ENCODE assay signal across 23 cellular contexts in the genomic region with DNA sequence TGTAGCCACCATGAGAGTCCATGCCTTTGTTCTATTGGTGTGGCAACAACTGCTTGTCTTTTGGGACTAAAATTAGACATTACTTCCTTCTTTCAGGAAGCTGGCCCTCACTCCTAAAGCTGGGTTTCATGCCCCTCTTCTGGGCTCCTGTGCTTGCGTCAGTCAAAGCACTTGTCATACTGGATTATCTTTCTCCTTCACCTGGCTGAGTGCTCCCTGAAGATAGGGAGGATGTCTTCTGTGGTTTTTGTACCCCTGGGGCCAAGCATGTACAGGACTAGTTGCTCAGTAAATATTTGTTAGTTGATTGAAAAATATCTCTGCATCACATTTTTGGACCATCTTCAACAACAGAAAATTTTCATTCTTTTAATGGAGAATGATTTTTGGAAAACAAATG.
"Had no signal": no experiment of that assay in that cellular context is flagged by ENCODE, and none has a peak within 500 bp of the region (broad histone marks: within the 10 kb centered on the region; RNA-seq: fewer than 3 reads in every experiment).

No MANE protein-coding gene starts in this region.

- DNase-seq: activated CD4-positive, alpha-beta memory T cell treated with anti-CD3 and anti-CD28 coated beads for 36 hours; activated CD4-positive, alpha-beta T cell treated with anti-CD3 and anti-CD28 coated beads, Interleukin-2, amount 10 ng/mL, durations not matched to agents 7 days and 5 days; activated CD4-positive, CD25-positive, alpha-beta regulatory T cell; activated CD8-positive, alpha-beta memory T cell treated with anti-CD3 and anti-CD28 coated beads for 24 hours; activated gamma-delta T cell; activated naive CD4-positive, alpha-beta T cell treated with anti-CD3 and anti-CD28 coated beads for 36 hours; activated naive CD8-positive, alpha-beta T cell treated with anti-CD3 and anti-CD28 coated beads for 36 hours; activated T-cell treated with anti-CD3 and anti-CD28 coated beads, Interleukin-2, amount 50 U/mL, for 4 hours; cerebellar nuclear complex; Karpas-422; MM.1S; NCI-H1105; NCI-H1436; NCI-H1694 treated with DMSO at 0.1 percent for 48 hours; NCI-H2029 treated with DMSO at 0.1 percent for 48 hours; NCI-H510A treated with DMSO at 0.1 percent for 48 hours; NCI-H69; NK-92 treated with Interleukin-12 subunit alpha and Interleukin-12 subunit beta, amount 100 ng/mL, for 24 hours; PC-9; SHP77 treated with DMSO at 0.1 percent for 48 hours; T-helper 9 cell had no signal

- H3K27me3 Mint-ChIP-seq: activated CD4-positive, alpha-beta memory T cell treated with anti-CD3 and anti-CD28 coated beads for 36 hours; activated CD4-positive, alpha-beta T cell treated with anti-CD3 and anti-CD28 coated beads, Interleukin-2, amount 10 ng/mL, durations not matched to agents 7 days and 5 days; activated naive CD8-positive, alpha-beta T cell treated with anti-CD3 and anti-CD28 coated beads for 36 hours had no signal

- ATAC-seq: activated T-cell treated with anti-CD3 and anti-CD28 coated beads, Interleukin-2, amount 50 U/mL, for 4 hours had no signal

- H3K9me3 Mint-ChIP-seq: activated CD4-positive, alpha-beta memory T cell treated with anti-CD3 and anti-CD28 coated beads for 36 hours; activated CD4-positive, alpha-beta T cell treated with anti-CD3 and anti-CD28 coated beads, Interleukin-2, amount 10 ng/mL, durations not matched to agents 7 days and 5 days; activated naive CD4-positive, alpha-beta T cell treated with anti-CD3 and anti-CD28 coated beads for 36 hours; activated naive CD8-positive, alpha-beta T cell treated with anti-CD3 and anti-CD28 coated beads for 36 hours; activated T-cell treated with anti-CD3 and anti-CD28 coated beads, Interleukin-2, amount 50 U/mL, for 4 hours; T-helper 1 cell treated with Interleukin-12 subunit alpha and Interleukin-12 subunit beta and Interleukin-4 antibody, amounts not matched to agents 30 μg/mL and 1 μg/mL, for 36 hours had no signal

- H3K4me2 ChIP-seq: PC-9 had no signal

- H3K4me3 Mint-ChIP-seq: activated CD4-positive, alpha-beta memory T cell treated with anti-CD3 and anti-CD28 coated beads for 36 hours; activated CD4-positive, alpha-beta T cell treated with anti-CD3 and anti-CD28 coated beads, Interleukin-2, amount 10 ng/mL, durations not matched to agents 7 days and 5 days; activated naive CD4-positive, alpha-beta T cell treated with anti-CD3 and anti-CD28 coated beads for 36 hours; activated naive CD8-positive, alpha-beta T cell treated with anti-CD3 and anti-CD28 coated beads for 36 hours; activated T-cell treated with anti-CD3 and anti-CD28 coated beads, Interleukin-2, amount 50 U/mL, for 4 hours; T-helper 1 cell treated with Interleukin-12 subunit alpha and Interleukin-12 subunit beta and Interleukin-4 antibody, amounts not matched to agents 30 μg/mL and 1 μg/mL, for 36 hours had no signal

- H3K4me1 Mint-ChIP-seq: activated CD4-positive, alpha-beta T cell treated with anti-CD3 and anti-CD28 coated beads, Interleukin-2, amount 10 ng/mL, durations not matched to agents 7 days and 5 days; activated naive CD8-positive, alpha-beta T cell treated with anti-CD3 and anti-CD28 coated beads for 36 hours had no signal

- H3K4me3 ChIP-seq: PC-9 had no signal

- H3K27ac ChIP-seq: PC-9, VCaP had no signal

- H3K27ac Mint-ChIP-seq: activated CD4-positive, alpha-beta memory T cell treated with anti-CD3 and anti-CD28 coated beads for 36 hours; activated CD4-positive, alpha-beta T cell treated with anti-CD3 and anti-CD28 coated beads, Interleukin-2, amount 10 ng/mL, durations not matched to agents 7 days and 5 days; activated naive CD4-positive, alpha-beta T cell treated with anti-CD3 and anti-CD28 coated beads for 36 hours; activated naive CD8-positive, alpha-beta T cell treated with anti-CD3 and anti-CD28 coated beads for 36 hours; T-helper 1 cell treated with Interleukin-12 subunit alpha and Interleukin-12 subunit beta and Interleukin-4 antibody, amounts not matched to agents 30 μg/mL and 1 μg/mL, for 36 hours had no signal

- H3K36me3 Mint-ChIP-seq: activated CD4-positive, alpha-beta memory T cell treated with anti-CD3 and anti-CD28 coated beads for 36 hours; activated naive CD8-positive, alpha-beta T cell treated with anti-CD3 and anti-CD28 coated beads for 36 hours had no signal
